ENCODE assay signal across 26 cellular contexts in the genomic region with DNA sequence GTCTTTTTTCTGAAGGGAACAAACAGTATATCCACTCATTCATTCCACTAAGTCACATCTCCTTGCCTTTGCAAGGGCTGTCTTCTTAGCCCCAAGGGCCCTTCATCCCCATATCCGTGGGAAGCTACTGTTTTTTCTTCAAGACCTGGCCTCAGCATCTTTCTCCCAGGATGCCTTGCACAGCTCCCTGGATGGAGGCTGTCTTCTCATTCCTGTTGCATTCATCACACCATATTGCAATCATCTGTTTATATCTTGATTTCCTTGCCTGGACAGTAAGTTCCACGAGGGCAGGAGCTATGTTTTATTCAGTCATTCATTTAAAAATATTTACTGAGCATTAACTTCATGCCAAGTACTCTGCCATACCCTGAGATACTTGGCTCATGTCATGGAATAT. TPM values are rescaled to one million over a fixed set of nuclear protein-coding genes. Genes with fewer than 3 reads are reported as not detected.
DNase-seq lines count a peak whose midpoint lies in the region; ATAC-seq and TF ChIP-seq lines count a peak whose summit lies in the region.
"Had no signal": no experiment of that assay in that cellular context is flagged by ENCODE, and none has a peak within 500 bp of the region (broad histone marks: within the 10 kb centered on the region; RNA-seq: fewer than 3 reads in every experiment).

No MANE protein-coding gene starts in this region.

- H3K4me3 Mint-ChIP-seq in nephron progenitor cell, result no peak overlapping the region
- H3K4me3 Mint-ChIP-seq: activated CD4-positive, alpha-beta memory T cell treated with anti-CD3 and anti-CD28 coated beads, Interleukin-2, amount 10 ng/mL, durations not matched to agents 7 days and 5 days; activated T-cell treated with anti-CD3 and anti-CD28 coated beads, Interleukin-2, amount 50 U/mL, for 24 hours; CD14-positive monocyte; dendritic cell treated with granulocyte-macrophage colony-stimulating factor and Interleukin-4, amounts not matched to agents 40 ng/mL and 50 ng/mL, for 4 days; naive thymus-derived CD4-positive, alpha-beta T cell had no signal

- H2AFZ ChIP-seq in fibroblast of lung (ENCODE audit: low read length), result no peak overlapping the region
- H2AFZ ChIP-seq: hepatocyte had no signal

- peaks cover 14% of the 10 kb centered on the region for H3K27me3 Mint-ChIP-seq in nephron progenitor cell (ENCODE audit: low read depth, poor library complexity)

- no peaks in the 10 kb centered on the region for H3K9me3 Mint-ChIP-seq in nephron progenitor cell
- H3K9me3 Mint-ChIP-seq: activated CD4-positive, alpha-beta memory T cell treated with anti-CD3 and anti-CD28 coated beads, Interleukin-2, amount 10 ng/mL, durations not matched to agents 7 days and 5 days; activated T-cell treated with anti-CD3 and anti-CD28 coated beads, Interleukin-2, amount 50 U/mL, for 24 hours; CD14-positive monocyte; dendritic cell treated with granulocyte-macrophage colony-stimulating factor and Interleukin-4, amounts not matched to agents 40 ng/mL and 50 ng/mL, for 4 days; naive thymus-derived CD4-positive, alpha-beta T cell had no signal

- peaks cover 2% of the 10 kb centered on the region for H3K4me1 ChIP-seq in fibroblast of lung (ENCODE audit: control insufficient read depth, extremely low read depth, insufficient read depth, low read length)
- H3K4me1 ChIP-seq: left lung had no signal

- no peak overlapping the region for H3K4me2 ChIP-seq in fibroblast of lung (ENCODE audit: extremely low read depth, insufficient read depth, low read length)
- H3K4me2 ChIP-seq: hepatocyte had no signal

- no peaks in the 10 kb centered on the region for H3K9me3 ChIP-seq in fibroblast of lung (ENCODE audit: control insufficient read depth, insufficient read depth, low read depth, low read length)
- H3K9me3 ChIP-seq: left lung, ovary, thoracic aorta had no signal

- no peaks in the 10 kb centered on the region for H4K20me1 ChIP-seq in fibroblast of lung (ENCODE audit: control insufficient read depth, extremely low read depth, insufficient read depth, low read length)

- H3K4me1 Mint-ChIP-seq in nephron progenitor cell, result peaks cover 24% of the 10 kb centered on the region
- H3K4me1 Mint-ChIP-seq: activated CD4-positive, alpha-beta memory T cell treated with anti-CD3 and anti-CD28 coated beads, Interleukin-2, amount 10 ng/mL, durations not matched to agents 7 days and 5 days; naive thymus-derived CD4-positive, alpha-beta T cell had no signal

- H3K27ac Mint-ChIP-seq in nephron progenitor cell, result no peak overlapping the region
- H3K27ac Mint-ChIP-seq: activated CD4-positive, alpha-beta memory T cell treated with anti-CD3 and anti-CD28 coated beads, Interleukin-2, amount 10 ng/mL, durations not matched to agents 7 days and 5 days; activated T-cell treated with anti-CD3 and anti-CD28 coated beads, Interleukin-2, amount 50 U/mL, for 24 hours; CD14-positive monocyte; dendritic cell treated with granulocyte-macrophage colony-stimulating factor and Interleukin-4, amounts not matched to agents 40 ng/mL and 50 ng/mL, for 4 days; naive thymus-derived CD4-positive, alpha-beta T cell had no signal

- H3K27me3 ChIP-seq in fibroblast of lung (ENCODE audit: control insufficient read depth, insufficient read depth, low read length), result peaks cover 9% of the 10 kb centered on the region
- H3K27me3 ChIP-seq: hepatocyte, ovary had no signal

- TF ChIP-seq CTCF in fibroblast of lung (conservative IDR thresholded peaks at IDR 0.05 in 1 of 2, IDR thresholded peaks at IDR 0.05 in 1 of 2; ENCODE audit: low read depth in 1 of 2, low read length in 2 of 2) (no peak), omental fat pad (IDR thresholded peaks at IDR 0.05) (no peak), nephron progenitor cell (IDR thresholded peaks at IDR 0.05) (no peak)

- no peak overlapping the region for H3K27ac ChIP-seq in fibroblast of lung (ENCODE audit: insufficient read depth, low read length)
- H3K27ac ChIP-seq: hepatocyte, left lung, ovary, thoracic aorta had no signal

- ATAC-seq in omental fat pad (ENCODE audit: low FRiP score), result no peak
- ATAC-seq: left lung; naive thymus-derived CD4-positive, alpha-beta T cell had no signal

- H3K36me3 Mint-ChIP-seq in nephron progenitor cell (ENCODE audit: low read depth), result no peaks in the 10 kb centered on the region
- H3K36me3 Mint-ChIP-seq: CD14-positive monocyte; naive thymus-derived CD4-positive, alpha-beta T cell had no signal

- H3K36me3 ChIP-seq in fibroblast of lung (ENCODE audit: control insufficient read depth, insufficient read depth, low read length), result no peaks in the 10 kb centered on the region
- H3K36me3 ChIP-seq: left lung, ovary, thoracic aorta had no signal

- H3K9ac ChIP-seq in fibroblast of lung (ENCODE audit: insufficient read depth, low read length), result no peak overlapping the region

- intact Hi-C loops in posterior vena cava (cut with DNase I), result no loop called here

- H3K79me2 ChIP-seq in fibroblast of lung (ENCODE audit: control insufficient read depth, insufficient read depth, low read length), result no peaks in the 10 kb centered on the region
- H3K79me2 ChIP-seq: hepatocyte had no signal

- H3K4me3 ChIP-seq in fibroblast of lung (replicated peaks in 1 of 4; ENCODE audit: control extremely low read depth in 1 of 4, insufficient read depth in 1 of 4, low read depth in 3 of 4, low read length in 4 of 4), result no peak overlapping the region
- H3K4me3 ChIP-seq: hepatocyte, left lung, ovary, thoracic aorta had no signal

- DNase-seq in ELR (ENCODE audit: low read depth) (peak; percentile 35), RPMI7951 (ENCODE audit: low read depth) (peak; percentile 75), fibroblast of lung (ENCODE audit: low read depth in 2 of 2) (peak; percentile 41 to 77), posterior vena cava (ENCODE audit: low spot score) (peak; percentile 8), omental fat pad (ENCODE audit: low spot score) (no peak), nephron progenitor cell (no peak), NCI-H446 treated with DMSO at 0.1 percent for 48 hours (lab: John Stamatoyannopoulos, UW) (no peak)
- DNase-seq in effector CD8-positive, alpha-beta T cell (lab: John Stamatoyannopoulos, UW), result no peak
- DNase-seq: ACHN; activated CD4-positive, alpha-beta memory T cell treated with anti-CD3 and anti-CD28 coated beads, Interleukin-2, amount 10 ng/mL, durations not matched to agents 7 days and 5 days; activated naive CD4-positive, alpha-beta T cell treated with Interleukin-2 at 50 U/mL for 16 hours; activated T-cell treated with anti-CD3 and anti-CD28 coated beads, Interleukin-2, amount 50 U/mL, for 24 hours; amygdala; Calu3; foreskin melanocyte; left lung; naive thymus-derived CD4-positive, alpha-beta T cell; NCI-H1694 treated with DMSO at 0.1 percent for 48 hours; NCI-H526 treated with DMSO at 0.1 percent for 48 hours; ovary; stimulated activated naive CD4-positive, alpha-beta T cell treated with Interleukin-2 at 50 U/mL for 16 hours; T-helper 1 cell had no signal

RNA-seq across cellular contexts. Expression of gene NECTIN1, which starts 29.3 kb away (rescaled TPM):
- total RNA-seq in RPMI7951 (2014; rRNA removed; shearing (Covaris generic)), result 4.3 and 7.7 TPM in 2 replicates
- total RNA-seq in fibroblast of lung, result 2.8 and 3.3 TPM in 2 replicates
- polyA plus RNA-seq in fibroblast of lung, result 2.0 and 9.2 TPM in 2 replicates
- 3.7 and 10.2 TPM in 2 replicates for polyA plus RNA-seq in fibroblast of lung (2012)
- polyA minus RNA-seq in fibroblast of lung (ENCODE audit: low replicate concordance), result 21.8 and 42.2 TPM in 2 replicates
- 10 to 100 TPM; 10.6 to 11.4 TPM for total RNA-seq in posterior vena cava
- total RNA-seq in omental fat pad, result 1 to 10 TPM; 2.2 to 4.3 (median 2.5) TPM

Comparison
In these comparisons a context has a peak if more than half of its experiments do, and no peak if none do; other contexts are left out.
1. DNase-seq: peak in ELR (single experiment), RPMI7951 (single experiment), fibroblast of lung (2 of 2) and posterior vena cava (single experiment); none in effector CD8-positive, alpha-beta T cell (single experiment), omental fat pad (single experiment), nephron progenitor cell (single experiment) and NCI-H446 treated with DMSO at 0.1 percent for 48 hours (single experiment).